Comparison of ENCODE assay signal across 20 cellular contexts in the genomic region with DNA sequence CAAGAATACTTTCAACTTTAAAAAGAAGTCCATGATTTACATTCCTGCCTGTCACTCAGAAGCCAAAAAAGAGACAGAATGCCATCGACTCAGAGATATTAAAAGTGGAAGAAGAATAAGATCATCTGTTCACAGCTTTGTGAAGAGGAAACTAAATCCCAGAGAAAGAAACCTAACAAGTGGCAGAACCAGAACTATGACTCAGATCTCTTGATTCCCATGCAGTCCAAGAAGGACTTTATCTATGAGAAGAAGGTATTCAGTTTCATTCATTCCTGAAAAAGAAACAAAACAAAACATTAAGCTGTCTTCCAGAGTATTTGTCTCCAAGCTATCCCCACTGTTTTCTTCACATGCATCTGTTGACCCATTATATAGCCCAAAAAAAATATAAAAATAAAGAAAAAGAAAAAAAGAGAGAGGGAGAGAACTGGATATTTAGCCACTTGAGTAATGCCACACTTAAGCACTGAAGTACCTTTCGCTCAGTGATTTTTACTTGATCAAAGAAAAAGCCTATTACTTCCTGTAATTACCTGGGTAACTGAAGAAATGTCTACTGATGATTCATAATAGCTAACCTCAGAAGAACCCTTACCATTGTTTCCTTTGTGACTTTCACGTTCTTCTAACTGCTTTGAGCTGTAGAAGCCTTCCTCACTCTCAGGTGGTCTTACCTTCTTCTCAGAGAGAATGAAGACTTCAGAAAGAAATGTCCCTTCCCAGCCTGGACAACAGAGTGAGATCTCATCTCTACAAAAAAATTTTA. TPM values are rescaled to one million over a fixed set of nuclear protein-coding genes. Genes with fewer than 3 reads are reported as not detected.
"Had no signal": no experiment of that assay in that cellular context is flagged by ENCODE, and none has a peak within 500 bp of the region (broad histone marks: within the 10 kb centered on the region; RNA-seq: fewer than 3 reads in every experiment).

No MANE protein-coding gene starts in this region.

- H3K4me1 Mint-ChIP-seq: activated B cell treated with CpG ODN at 0.5 μM for 24 hours, neural progenitor cell had no signal

- H3K36me3 Mint-ChIP-seq: neural progenitor cell had no signal

- DNase-seq: activated B cell treated with CpG ODN at 0.5 μM for 24 hours; activated CD4-positive, alpha-beta T cell treated with anti-CD3 and anti-CD28 coated beads, Interleukin-2, amount 50 U/mL, for 4 hours; activated CD8-positive, alpha-beta memory T cell treated with anti-CD3 and anti-CD28 coated beads, Interleukin-2, amount 50 U/mL, for 4 hours; activated effector memory CD4-positive, alpha-beta T cell treated with Interleukin-2 at 50 U/mL for 16 hours; adrenal gland; caudate nucleus; effector CD4-positive, alpha-beta T cell; heart right ventricle; islet precursor cell; mesenchymal stem cell; ovary; SK-N-SH; stimulated activated CD4-positive, alpha-beta T cell treated with anti-CD3 and anti-CD28 coated beads, Interleukin-12 subunit alpha, Interleukin-12 subunit beta, amount 100 ng/mL, for 4 hours; upper lobe of left lung had no signal

- H3K4me3 Mint-ChIP-seq: activated B cell treated with CpG ODN at 0.5 μM for 24 hours, neural progenitor cell had no signal

- H3K27ac Mint-ChIP-seq: activated B cell treated with CpG ODN at 0.5 μM for 24 hours, neural progenitor cell had no signal

- ATAC-seq: heart right ventricle, left lobe of liver had no signal

- FAIRE-seq: endothelial cell of umbilical vein, frontal cortex, TTC549 had no signal

- H3K9me3 Mint-ChIP-seq: activated B cell treated with CpG ODN at 0.5 μM for 24 hours, neural progenitor cell had no signal

RNA-seq across cellular contexts. Expression of a gene that starts 17.7 kb away (rescaled TPM):
- total RNA-seq: activated B cell treated with CpG ODN at 0.5 μM for 24 hours, endothelial cell of umbilical vein, fibroblast of lung, heart right ventricle, ovary, upper lobe of left lung had no signal
- polyA plus RNA-seq: endothelial cell of umbilical vein, fibroblast of lung, heart right ventricle, ovary, SK-N-SH had no signal
